Comparison of ENCODE assay signal across 10 cellular contexts in genomic region chr15:94238539-94239118, GRCh38. TPM values are rescaled to one million over a fixed set of nuclear protein-coding genes. Genes with fewer than 3 reads are reported as not detected.
DNase-seq lines count a peak whose midpoint lies in the region; ATAC-seq, FAIRE-seq and TF ChIP-seq lines count a peak whose summit lies in the region.
"Had no signal": no experiment of that assay in that cellular context is flagged by ENCODE, and none has a peak within 500 bp of the region (broad histone marks: within the 10 kb centered on the region; RNA-seq: fewer than 3 reads in every experiment).

No MANE protein-coding gene starts in this region.

- TF ChIP-seq CTCF in CD14-positive monocyte (IDR thresholded peaks at IDR 0.05) = no peak

- no peaks in the 10 kb centered on the region for H3K27me3 ChIP-seq in right cardiac atrium (ENCODE audit: control insufficient read depth, insufficient read depth)

- H3K4me1 Mint-ChIP-seq in CD14-positive monocyte = peaks cover 40% of the 10 kb centered on the region
- H3K4me1 Mint-ChIP-seq in T-helper 2 cell treated with Interferon-gamma antibody and Interleukin-4, amounts not matched to agents 5 μg/mL and 100 μg/mL, for 36 hours (ENCODE audit: low read depth) = peaks cover 73% of the 10 kb centered on the region

- no peak for FAIRE-seq in HTR-8/SVneo (lab: Jason Lieb, UNC)

- peaks cover 0 to 2% (median 2%) of the 10 kb centered on the region in 3 donors for H3K27me3 Mint-ChIP-seq in CD14-positive monocyte (ENCODE audit: low read depth in 3 of 3)
- no peaks in the 10 kb centered on the region for H3K27me3 Mint-ChIP-seq in T-helper 2 cell treated with Interferon-gamma antibody and Interleukin-4, amounts not matched to agents 5 μg/mL and 100 μg/mL, for 36 hours (ENCODE audit: low read depth)
- H3K27me3 Mint-ChIP-seq: naive thymus-derived CD8-positive, alpha-beta T cell had no signal

- H3K4me1 ChIP-seq in right cardiac atrium (ENCODE audit: control insufficient read depth, insufficient read depth, low read length) = no peaks in the 10 kb centered on the region

- peak overlapping the region in 6 of 7 donors; percentile 28 to 89 (median 53) for H3K27ac Mint-ChIP-seq in CD14-positive monocyte
- H3K27ac Mint-ChIP-seq in T-helper 2 cell treated with Interferon-gamma antibody and Interleukin-4, amounts not matched to agents 5 μg/mL and 100 μg/mL, for 36 hours = peak overlapping the region; percentile 85

- no peaks in the 10 kb centered on the region for H3K9me3 ChIP-seq in right cardiac atrium (ENCODE audit: control insufficient read depth, low read length)

- intact Hi-C loops in CD14-positive monocyte (cut with micrococcal nuclease) (no loop called here), right cardiac atrium (cut with DNase I) (no loop called here)

- H3K4me3 ChIP-seq in right cardiac atrium (ENCODE audit: low read length) = no peak overlapping the region

- DNase-seq in CD14-positive monocyte (ENCODE audit: low spot score) (no peak), HTR-8/SVneo (ENCODE audit: insufficient read length, low spot score) (no peak), right cardiac atrium (no peak), foreskin melanocyte (no peak), middle frontal gyrus (ENCODE audit: extremely low spot score, low spot score) (no peak)
- DNase-seq in T-helper 2 cell treated with Interferon-gamma antibody and Interleukin-4, amounts not matched to agents 5 μg/mL and 100 μg/mL, for 36 hours (ENCODE audit: low spot score) = no peak
- DNase-seq: activated naive CD4-positive, alpha-beta T cell; naive thymus-derived CD8-positive, alpha-beta T cell had no signal

- H3K4me3 Mint-ChIP-seq in CD14-positive monocyte = peak overlapping the region; percentile 14 to 55
- H3K4me3 Mint-ChIP-seq in T-helper 2 cell treated with Interferon-gamma antibody and Interleukin-4, amounts not matched to agents 5 μg/mL and 100 μg/mL, for 36 hours = peak overlapping the region; percentile 69

- H3K27ac ChIP-seq in right cardiac atrium (ENCODE audit: low read length) = no peak overlapping the region

- ATAC-seq in GM19397 (IDR thresholded peaks at IDR 0.05; ENCODE audit: unreplicated experiment) = peak; percentile 67
- peak; percentile 53 for ATAC-seq in HG03135 (IDR thresholded peaks at IDR 0.05; ENCODE audit: unreplicated experiment)
- no peak for ATAC-seq in right cardiac atrium
- ATAC-seq: naive thymus-derived CD8-positive, alpha-beta T cell had no signal

- 83% methylated on average over 4 of the region's 4 CpGs for WGBS in right cardiac atrium

- no peaks in the 10 kb centered on the region for H3K9me3 Mint-ChIP-seq in CD14-positive monocyte
- no peaks in the 10 kb centered on the region for H3K9me3 Mint-ChIP-seq in T-helper 2 cell treated with Interferon-gamma antibody and Interleukin-4, amounts not matched to agents 5 μg/mL and 100 μg/mL, for 36 hours
- H3K9me3 Mint-ChIP-seq: naive thymus-derived CD8-positive, alpha-beta T cell had no signal

- peaks cover 9 to 14% of the 10 kb centered on the region in 2 donors for H3K36me3 Mint-ChIP-seq in CD14-positive monocyte
- H3K36me3 Mint-ChIP-seq in T-helper 2 cell treated with Interferon-gamma antibody and Interleukin-4, amounts not matched to agents 5 μg/mL and 100 μg/mL, for 36 hours (ENCODE audit: low read depth) = peaks cover 36% of the 10 kb centered on the region
- H3K36me3 Mint-ChIP-seq: naive thymus-derived CD8-positive, alpha-beta T cell had no signal

RNA-seq across cellular contexts. Expression of gene MCTP2, which starts 7.3 kb away (rescaled TPM):
- polyA plus RNA-seq in CD14-positive monocyte = 1 to 10 TPM; 2.4 to 7.4 TPM
- 1 to 10 TPM in 2 of 4 donors, under 1 TPM in 2; 0.48 to 1.2 (median 0.86) TPM for total RNA-seq in right cardiac atrium
- 0.11 TPM for polyA plus RNA-seq in right cardiac atrium

Comparison
In these comparisons a context has a peak if more than half of its experiments do, and no peak if none do; other contexts are left out.
1. ATAC-seq: peak in GM19397 (single experiment) and HG03135 (single experiment); none in right cardiac atrium (0 of 2).